Comparison of ENCODE assay signal across 29 cellular contexts in genomic region chr16:27543801-27544200, GRCh38.
"Had no signal": no experiment of that assay in that cellular context is flagged by ENCODE, and none has a peak within 500 bp of the region (broad histone marks: within the 10 kb centered on the region; RNA-seq: fewer than 3 reads in every experiment).

No MANE protein-coding gene starts in this region.

- FAIRE-seq: endometrium, islet of Langerhans had no signal

- H3K4me3 Mint-ChIP-seq: effector memory CD8-positive, alpha-beta T cell; mesothelial cell of epicardium; natural killer cell treated with Interleukin-12 subunit alpha and Interleukin-12 subunit beta and Interleukin-15 and Interleukin-18, amount 100 ng/mL, for 72 hours; stimulated activated naive B cell treated with anti-CD40 and anti-IgM and Interleukin-4, amounts not matched to agents 10 μg/mL and 1 μg/mL and 100 μg/mL, for 72 hours; stimulated activated naive CD8-positive, alpha-beta T cell treated with anti-CD3 and anti-CD28 coated beads, Interleukin-15, Interleukin-2, amounts not matched to agents 100 ng/mL and 50 ng/mL, for 24 hours had no signal

- H3K9me3 ChIP-seq: gastroesophageal sphincter, left lung, mucosa of descending colon, neutrophil, right atrium auricular region, thoracic aorta, tibial nerve, upper lobe of left lung, uterus had no signal

- H3K36me3 ChIP-seq: uterus had no signal

- H3K27me3 ChIP-seq: gastroesophageal sphincter, heart left ventricle, hepatocyte, left lung, neutrophil, right atrium auricular region, spleen, tibial nerve, upper lobe of left lung, uterus had no signal

- H3K4me3 ChIP-seq: coronary artery, gastroesophageal sphincter, heart left ventricle, hepatocyte, left lung, mucosa of descending colon, right atrium auricular region, skin epidermis, spleen, thoracic aorta, tibial nerve, upper lobe of left lung, uterus had no signal

- H3K27ac ChIP-seq: coronary artery, gastroesophageal sphincter, heart left ventricle, hepatocyte, left lung, neutrophil, parathyroid adenoma, right atrium auricular region, skin epidermis, spleen, thoracic aorta, tibial nerve, upper lobe of left lung, uterus had no signal

- H3K27me3 Mint-ChIP-seq: effector memory CD8-positive, alpha-beta T cell; naive B cell; natural killer cell treated with Interleukin-12 subunit alpha and Interleukin-12 subunit beta and Interleukin-15 and Interleukin-18, amount 100 ng/mL, for 72 hours; progenitor cell of endocrine pancreas; stimulated activated naive B cell treated with anti-CD40 and anti-IgM and Interleukin-4, amounts not matched to agents 10 μg/mL and 1 μg/mL and 100 μg/mL, for 72 hours; stimulated activated naive CD8-positive, alpha-beta T cell treated with anti-CD3 and anti-CD28 coated beads, Interleukin-15, Interleukin-2, amounts not matched to agents 100 ng/mL and 50 ng/mL, for 24 hours had no signal

- H3K27ac Mint-ChIP-seq: mesothelial cell of epicardium; naive B cell; progenitor cell of endocrine pancreas; stimulated activated naive B cell treated with anti-CD40 and anti-IgM and Interleukin-4, amounts not matched to agents 10 μg/mL and 1 μg/mL and 100 μg/mL, for 72 hours; stimulated activated naive CD8-positive, alpha-beta T cell treated with anti-CD3 and anti-CD28 coated beads, Interleukin-15, Interleukin-2, amounts not matched to agents 100 ng/mL and 50 ng/mL, for 24 hours had no signal

- H3K9me3 Mint-ChIP-seq: effector memory CD8-positive, alpha-beta T cell; mesothelial cell of epicardium; natural killer cell treated with Interleukin-12 subunit alpha and Interleukin-12 subunit beta and Interleukin-15 and Interleukin-18, amount 100 ng/mL, for 72 hours; neural crest cell; stimulated activated naive B cell treated with anti-CD40 and anti-IgM and Interleukin-4, amounts not matched to agents 10 μg/mL and 1 μg/mL and 100 μg/mL, for 72 hours; stimulated activated naive CD8-positive, alpha-beta T cell treated with anti-CD3 and anti-CD28 coated beads, Interleukin-15, Interleukin-2, amounts not matched to agents 100 ng/mL and 50 ng/mL, for 24 hours had no signal

- DNase-seq: effector memory CD8-positive, alpha-beta T cell; foreskin fibroblast; heart left ventricle; left cardiac atrium; left lung; mesenchymal stem cell; mucosa of descending colon; naive B cell; stimulated activated CD4-positive, alpha-beta T cell treated with anti-CD3 and anti-CD28 coated beads, Interleukin-4, amount 100 ng/mL, for 4 hours; stimulated activated naive B cell treated with anti-CD40 and anti-IgM and Interleukin-4, amounts not matched to agents 10 μg/mL and 1 μg/mL and 100 μg/mL, for 72 hours; upper lobe of left lung; uterus had no signal
